In genomic region chr9:111263116-111263515, GRCh38 we compare ENCODE assay signal across 27 cellular contexts.
"Had no signal": no experiment of that assay in that cellular context is flagged by ENCODE, and none has a peak within 500 bp of the region (broad histone marks: within the 10 kb centered on the region; RNA-seq: fewer than 3 reads in every experiment).

No MANE protein-coding gene starts in this region.

- H3K9me3 ChIP-seq: ascending aorta had no signal

- DNase-seq: activated CD4-positive, alpha-beta memory T cell treated with anti-CD3 and anti-CD28 coated beads, Interleukin-2, amount 10 ng/mL, durations not matched to agents 7 days and 5 days; activated CD4-positive, alpha-beta T cell treated with anti-CD3 and anti-CD28 coated beads for 1 hour; activated CD4-positive, alpha-beta T cell treated with anti-CD3 and anti-CD28 coated beads for 4 hours; activated CD4-positive, alpha-beta T cell treated with anti-CD3 and anti-CD28 coated beads, Interleukin-2, amount 10 ng/mL, durations not matched to agents 7 days and 5 days; activated CD4-positive, alpha-beta T cell treated with anti-CD3 and anti-CD28 coated beads, Interleukin-2, amount 50 U/mL, for 4 hours; activated CD8-positive, alpha-beta memory T cell treated with anti-CD3 and anti-CD28 coated beads, Interleukin-2, amount 50 U/mL, for 48 hours; activated gamma-delta T cell; activated naive CD4-positive, alpha-beta T cell; activated naive CD4-positive, alpha-beta T cell treated with anti-CD3 and anti-CD28 coated beads, Interleukin-2, amount 10 ng/mL, durations not matched to agents 7 days and 5 days; activated naive CD8-positive, alpha-beta T cell treated with anti-CD3 and anti-CD28 coated beads, Interleukin-2, amount 10 ng/mL, durations not matched to agents 7 days and 5 days; activated T-cell treated with anti-CD3 and anti-CD28 coated beads for 4 hours; activated T-cell treated with anti-CD3 and anti-CD28 coated beads, Interleukin-2, amount 50 U/mL, for 24 hours; activated T-cell treated with anti-CD3 and anti-CD28 coated beads, Interleukin-2, amount 50 U/mL, for 72 hours; central memory CD4-positive, alpha-beta T cell; cerebellar nuclear complex; dorsolateral prefrontal cortex; effector memory CD4-positive, alpha-beta T cell; endodermal cell; foreskin fibroblast; head of caudate nucleus; T-helper 2 cell had no signal

- H3K4me3 ChIP-seq: ascending aorta, breast epithelium, cardiac muscle cell, coronary artery, dorsolateral prefrontal cortex had no signal

- H3K27me3 ChIP-seq: ascending aorta, breast epithelium, cardiac muscle cell, dorsolateral prefrontal cortex had no signal

- ATAC-seq: activated naive CD4-positive, alpha-beta T cell treated with anti-CD3 and anti-CD28 coated beads, Interleukin-2, amount 50 U/mL, for 72 hours; activated T-cell treated with anti-CD3 and anti-CD28 coated beads, Interleukin-2, amount 50 U/mL, for 72 hours; esophagus mucosa had no signal

- H3K36me3 ChIP-seq: ascending aorta, breast epithelium, cardiac muscle cell had no signal

- H3K4me1 ChIP-seq: ascending aorta, breast epithelium had no signal

- H3K27ac ChIP-seq: ascending aorta, breast epithelium, cardiac muscle cell, coronary artery, dorsolateral prefrontal cortex had no signal
